Comparison of ENCODE assay signal across 8 cellular contexts in genomic region chr1:29706936-29707335, GRCh38.
DNase-seq lines count a peak whose midpoint lies in the region; ATAC-seq and FAIRE-seq lines count a peak whose summit lies in the region.

No MANE protein-coding gene starts in this region.

- H3K4me1 ChIP-seq in iPS DF 6.9 (ENCODE audit: control insufficient read depth, insufficient read depth, low read length), result peaks cover 1% of the 10 kb centered on the region; the same call in 1 of the 2 replicates

- H3K36me3 Mint-ChIP-seq in activated CD4-positive, alpha-beta memory T cell treated with anti-CD3 and anti-CD28 coated beads for 36 hours, result no peaks in the 10 kb centered on the region

- peak; percentile 63 for DNase-seq in activated effector memory CD4-positive, alpha-beta T cell treated with anti-CD3 and anti-CD28 coated beads, Interleukin-2, amount 50 U/mL, for 16 hours
- DNase-seq in activated effector memory CD4-positive, alpha-beta T cell treated with Interleukin-2 at 50 U/mL for 16 hours, result no peak
- DNase-seq in NCI-H1092 treated with DMSO at 0.1 percent for 48 hours (lab: John Stamatoyannopoulos, UW), result peak; percentile 95
- peak; percentile 64 for DNase-seq in activated CD4-positive, alpha-beta memory T cell treated with anti-CD3 and anti-CD28 coated beads for 36 hours
- peak; percentile 63 for DNase-seq in iPS DF 6.9 (ENCODE audit: low read depth, low spot score)
- no peak for DNase-seq in urothelium cell line (ENCODE audit: low spot score)
- DNase-seq in midbrain (lab: John Stamatoyannopoulos, UW), result no peak

- intact Hi-C loops in activated CD4-positive, alpha-beta memory T cell treated with anti-CD3 and anti-CD28 coated beads for 36 hours (cut with micrococcal nuclease), result no loop called here

- FAIRE-seq in urothelium cell line (lab: Jason Lieb, UNC), result peak; percentile 27

- no peaks in the 10 kb centered on the region for H3K36me3 ChIP-seq in iPS DF 6.9 (ENCODE audit: control insufficient read depth, insufficient read depth, low read length)

- H3K9me3 ChIP-seq in iPS DF 6.9 (ENCODE audit: control insufficient read depth, insufficient read depth, low read length), result no peaks in the 10 kb centered on the region

- POLR2A ChIA-PET in activated CD4-positive, alpha-beta memory T cell treated with anti-CD3 and anti-CD28 coated beads for 36 hours (lab: Charles Lee), result interaction anchor here (0.7 kb wide), 1 partner anchor 18 kb away, joined by 3 read pairs; no protein-coding TSS in a partner anchor

- no peak for ATAC-seq in GM21515 (IDR thresholded peaks at IDR 0.05; ENCODE audit: unreplicated experiment)

- H3K9me3 Mint-ChIP-seq in activated CD4-positive, alpha-beta memory T cell treated with anti-CD3 and anti-CD28 coated beads for 36 hours, result no peaks in the 10 kb centered on the region

- H3K4me3 ChIP-seq in iPS DF 6.9 (ENCODE audit: low read length), result peak overlapping the region; percentile 48; the same call in 1 of the 2 replicates

- H3K4me1 Mint-ChIP-seq in activated CD4-positive, alpha-beta memory T cell treated with anti-CD3 and anti-CD28 coated beads for 36 hours (ENCODE audit: low read depth), result peaks cover 15% of the 10 kb centered on the region

- CTCF ChIA-PET in activated CD4-positive, alpha-beta memory T cell treated with anti-CD3 and anti-CD28 coated beads for 36 hours (lab: Charles Lee), result no interaction called here

- no peak overlapping the region for H3K4me3 Mint-ChIP-seq in activated CD4-positive, alpha-beta memory T cell treated with anti-CD3 and anti-CD28 coated beads for 36 hours

- no peaks in the 10 kb centered on the region for H3K27me3 ChIP-seq in iPS DF 6.9 (ENCODE audit: control insufficient read depth, insufficient read depth, low read length)

- WGBS in iPS DF 6.9 (ENCODE audit: insufficient coverage, insufficient read length), result no CpG with 5 or more reads among the region's 28 CpGs

- H3K27me3 Mint-ChIP-seq in activated CD4-positive, alpha-beta memory T cell treated with anti-CD3 and anti-CD28 coated beads for 36 hours, result peaks cover 32% of the 10 kb centered on the region

- H3K27ac Mint-ChIP-seq in activated CD4-positive, alpha-beta memory T cell treated with anti-CD3 and anti-CD28 coated beads for 36 hours, result no peak overlapping the region

- no peak overlapping the region for H3K27ac ChIP-seq in iPS DF 6.9 (ENCODE audit: low read length)

Comparison
In these comparisons a context has a peak if more than half of its experiments do, and no peak if none do; other contexts are left out.
1. DNase-seq: peak in activated effector memory CD4-positive, alpha-beta T cell treated with anti-CD3 and anti-CD28 coated beads, Interleukin-2, amount 50 U/mL, for 16 hours (single experiment), NCI-H1092 treated with DMSO at 0.1 percent for 48 hours (single experiment), activated CD4-positive, alpha-beta memory T cell treated with anti-CD3 and anti-CD28 coated beads for 36 hours (single experiment) and iPS DF 6.9 (single experiment); none in activated effector memory CD4-positive, alpha-beta T cell treated with Interleukin-2 at 50 U/mL for 16 hours (single experiment), urothelium cell line (single experiment) and midbrain (single experiment).